34 cellular contexts compared by ENCODE assay signal in the genomic region with DNA sequence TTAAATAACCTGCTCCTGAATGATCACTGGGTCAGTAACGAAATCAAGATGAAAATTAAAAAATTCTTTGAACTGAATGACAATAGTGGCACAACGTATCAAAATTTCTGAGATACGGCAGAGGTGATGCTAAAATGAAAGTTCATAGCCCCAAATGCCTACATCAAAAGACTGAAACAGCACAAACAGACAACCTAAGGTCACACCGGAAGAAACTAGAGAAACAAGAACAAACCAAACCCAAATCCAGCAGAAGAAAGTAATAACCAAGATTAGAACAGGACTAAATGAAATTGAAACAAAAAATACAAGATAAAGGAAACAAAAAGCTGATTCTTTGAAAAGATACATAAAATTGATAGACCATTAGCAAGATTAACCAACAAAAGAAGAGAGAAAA.
"Had no signal": no experiment of that assay in that cellular context is flagged by ENCODE, and none has a peak within 500 bp of the region (broad histone marks: within the 10 kb centered on the region; RNA-seq: fewer than 3 reads in every experiment).

No MANE protein-coding gene starts in this region.

- H3K27me3 ChIP-seq: MG63 had no signal

- H3K9me3 ChIP-seq: MG63 had no signal

- H3K4me3 ChIP-seq: MG63 had no signal

- DNase-seq: Karpas-422, Kasumi-1, MG63, MV-4-11, NCI-H1048, NCI-H1092, NCI-H1092 treated with DMSO at 0.1 percent for 48 hours, NCI-H1105, NCI-H1105 treated with DMSO at 0.1 percent for 48 hours, NCI-H1417, NCI-H1417 treated with DMSO at 0.1 percent for 48 hours, NCI-H1436, NCI-H1436 treated with DMSO at 0.1 percent for 48 hours, NCI-H146, NCI-H1694, NCI-H1694 treated with DMSO at 0.1 percent for 48 hours, NCI-H187, NCI-H187 treated with DMSO at 0.1 percent for 48 hours, NCI-H1930, NCI-H2029, NCI-H2029 treated with DMSO at 0.1 percent for 48 hours, NCI-H2081, NCI-H2081 treated with DMSO at 0.1 percent for 48 hours, NCI-H2107, NCI-H2171, NCI-H2171 treated with DMSO at 0.1 percent for 48 hours, NCI-H2227 treated with DMSO at 0.1 percent for 48 hours, NCI-H226, NCI-H345, NCI-H446, NCI-H446 treated with DMSO at 0.1 percent for 48 hours, NCI-H510A, NCI-H510A treated with DMSO at 0.1 percent for 48 hours, NCI-H524 had no signal

- H3K36me3 ChIP-seq: MG63 had no signal
